ENCODE assay signal across 12 cellular contexts in the genomic region with DNA sequence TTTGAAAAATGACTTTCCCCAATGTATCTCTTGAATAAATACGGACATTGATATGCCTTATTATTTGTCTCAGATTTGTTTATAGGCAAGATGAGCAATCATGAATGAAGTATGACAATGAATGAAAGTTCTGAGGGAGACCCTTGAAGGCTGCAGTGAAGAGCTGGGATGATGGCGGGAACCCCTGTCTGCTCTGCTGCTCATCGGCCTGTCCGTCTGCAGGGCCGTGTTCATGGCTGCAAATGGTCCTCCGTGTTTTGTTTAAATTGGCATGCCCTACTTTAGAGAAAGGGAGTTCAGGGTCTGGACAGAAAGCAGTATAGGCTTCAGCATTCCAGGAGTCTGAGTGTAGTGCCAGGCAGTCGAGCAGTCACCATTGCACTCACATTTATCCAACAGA. TPM values are rescaled to one million over a fixed set of nuclear protein-coding genes. Genes with fewer than 3 reads are reported as not detected.
DNase-seq lines count a peak whose midpoint lies in the region; ATAC-seq and TF ChIP-seq lines count a peak whose summit lies in the region.
"Had no signal": no experiment of that assay in that cellular context is flagged by ENCODE, and none has a peak within 500 bp of the region (broad histone marks: within the 10 kb centered on the region; RNA-seq: fewer than 3 reads in every experiment).

No MANE protein-coding gene starts in this region.

- 86 to 96% (median 94%) methylated on average over 7 of the region's 7 CpGs for WGBS in stomach, 5 donors

- TF ChIP-seq EP300 in stomach (IDR thresholded peaks at IDR 0.05): no peak

- no peak for DNase-seq in stimulated activated naive CD8-positive, alpha-beta T cell treated with anti-CD3 and anti-CD28 coated beads, Interleukin-15, Interleukin-2, amounts not matched to agents 100 U/mL and 50 U/mL, for 24 hours
- DNase-seq in naive B cell (no peak), kidney glomerular epithelial cell (lab: John Stamatoyannopoulos, UW) (no peak), amygdala (lab: John Stamatoyannopoulos, UW) (no peak), NCI-H2196 treated with DMSO at 0.1 percent for 48 hours (lab: John Stamatoyannopoulos, UW; ENCODE audit: unreplicated experiment) (no peak), stomach (no peak)
- DNase-seq: mammary epithelial cell, MG63, T-helper 9 cell had no signal

- peaks cover 19 to 40% (median 39%) of the 10 kb centered on the region in 4 donors for H3K4me1 ChIP-seq in stomach

- no peak overlapping the region for H3K4me3 ChIP-seq in stomach

- TF ChIP-seq POLR2A in stomach (IDR thresholded peaks at IDR 0.05): no peak

- peaks cover 4% of the 10 kb centered on the region for H3K27me3 Mint-ChIP-seq in stimulated activated naive CD8-positive, alpha-beta T cell treated with anti-CD3 and anti-CD28 coated beads, Interleukin-15, Interleukin-2, amounts not matched to agents 100 ng/mL and 50 ng/mL, for 24 hours
- peaks cover 13 to 38% (median 14%) of the 10 kb centered on the region in 3 donors for H3K27me3 Mint-ChIP-seq in naive B cell

- TF ChIP-seq CTCF in stomach (IDR thresholded peaks at IDR 0.05): no peak

- H3K9me3 Mint-ChIP-seq in stimulated activated naive CD8-positive, alpha-beta T cell treated with anti-CD3 and anti-CD28 coated beads, Interleukin-15, Interleukin-2, amounts not matched to agents 100 ng/mL and 50 ng/mL, for 24 hours: no peaks in the 10 kb centered on the region
- no peaks in the 10 kb centered on the region for H3K9me3 Mint-ChIP-seq in naive B cell

- H3K9me3 ChIP-seq in stomach: no peaks in the 10 kb centered on the region
- H3K9me3 ChIP-seq: MG63, tibial nerve had no signal

- H3K27ac Mint-ChIP-seq in stimulated activated naive CD8-positive, alpha-beta T cell treated with anti-CD3 and anti-CD28 coated beads, Interleukin-15, Interleukin-2, amounts not matched to agents 100 ng/mL and 50 ng/mL, for 24 hours: no peak overlapping the region
- peak overlapping the region in 4 of 6 donors; percentile 13 to 98 (median 86) for H3K27ac Mint-ChIP-seq in naive B cell

- H3K4me3 Mint-ChIP-seq in stimulated activated naive CD8-positive, alpha-beta T cell treated with anti-CD3 and anti-CD28 coated beads, Interleukin-15, Interleukin-2, amounts not matched to agents 100 ng/mL and 50 ng/mL, for 24 hours: peak overlapping the region; percentile 21
- peak overlapping the region in 7 of 8 donors; percentile 82 to 93 (median 90) for H3K4me3 Mint-ChIP-seq in naive B cell

- H3K27me3 ChIP-seq in stomach: no peaks in the 10 kb centered on the region
- H3K27me3 ChIP-seq: MG63 had no signal

- H3K36me3 Mint-ChIP-seq in stimulated activated naive CD8-positive, alpha-beta T cell treated with anti-CD3 and anti-CD28 coated beads, Interleukin-15, Interleukin-2, amounts not matched to agents 100 ng/mL and 50 ng/mL, for 24 hours (ENCODE audit: low read depth): no peaks in the 10 kb centered on the region
- peaks cover 0 to 7% of the 10 kb centered on the region in 2 donors for H3K36me3 Mint-ChIP-seq in naive B cell

- H3K36me3 ChIP-seq in stomach: peaks cover 0 to 1% (median 0%) of the 10 kb centered on the region in 4 donors
- H3K36me3 ChIP-seq: MG63 had no signal

- H3K4me1 Mint-ChIP-seq in stimulated activated naive CD8-positive, alpha-beta T cell treated with anti-CD3 and anti-CD28 coated beads, Interleukin-15, Interleukin-2, amounts not matched to agents 100 ng/mL and 50 ng/mL, for 24 hours (ENCODE audit: low read depth): peaks cover 37% of the 10 kb centered on the region
- peaks cover 38 to 46% (median 40%) of the 10 kb centered on the region in 3 donors for H3K4me1 Mint-ChIP-seq in naive B cell

- ATAC-seq in stimulated activated naive CD8-positive, alpha-beta T cell treated with anti-CD3 and anti-CD28 coated beads, Interleukin-15, Interleukin-2, amounts not matched to agents 100 U/mL and 50 U/mL, for 24 hours: no peak
- no peak for ATAC-seq in naive B cell (ENCODE audit: low read depth in 2 of 2)

- intact Hi-C loops in stomach (cut with DNase I; ENCODE audit: low total_unique reads): no loop called here

- peak overlapping the region; percentile 72 for H3K27ac ChIP-seq in angular gyrus (ENCODE audit: low read depth, low read length)
- peak overlapping the region in 1 of 5 donors; percentile 94 for H3K27ac ChIP-seq in stomach

RNA-seq across cellular contexts. Expression of gene HS1BP3, which starts 1.2 kb away (rescaled TPM):
- 10 to 100 TPM; 10.8 to 23.3 (median 16.0) TPM for polyA plus RNA-seq in naive B cell (ENCODE audit: low read depth in 6 of 6)
- 100 to 1,000 TPM in 1 of 5 donors, 10 to 100 TPM in 4; 13.8 to 105 (median 22.5) TPM for total RNA-seq in stomach
- polyA plus RNA-seq in stomach: 10 to 100 TPM; 20.6 to 25.2 (median 24.1) TPM

RNA-seq across cellular contexts. Expression of gene GDF7, which starts 14.8 kb away (rescaled TPM):
- polyA plus RNA-seq in naive B cell (ENCODE audit: low read depth in 6 of 6): under 1 TPM in 5 of 6 donors, not detected in 1; 0.17 to 0.77 (median 0.34) TPM
- total RNA-seq in stomach: 1 to 10 TPM in 1 of 5 donors, under 1 TPM in 2, not detected in 2; 0.37 to 1.3 (median 0.45) TPM
- under 1 TPM in 2 of 3 donors, not detected in 1; 0.10 to 0.12 TPM for polyA plus RNA-seq in stomach
- polyA plus RNA-seq: mammary epithelial cell had no signal
